ENCODE assay signal across 24 cellular contexts in the genomic region with DNA sequence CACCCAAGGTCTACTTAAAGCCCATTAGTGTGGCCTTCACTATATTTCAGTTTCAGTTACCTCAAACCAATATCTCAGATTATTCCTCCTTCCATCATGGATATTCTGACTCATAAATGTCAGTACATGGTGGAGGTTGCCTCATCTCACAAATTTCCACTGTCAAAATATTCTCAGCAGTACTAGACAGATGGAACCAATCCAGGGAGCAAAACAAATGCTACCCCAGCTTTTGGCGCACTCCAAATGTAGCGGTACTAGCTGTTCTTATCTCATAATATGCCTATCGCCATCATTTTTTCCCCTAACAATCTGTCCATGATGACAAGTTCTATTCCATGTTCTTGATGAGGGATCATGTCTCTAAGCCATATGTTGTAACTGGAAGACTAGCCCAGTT.
"Had no signal": no experiment of that assay in that cellular context is flagged by ENCODE, and none has a peak within 500 bp of the region (broad histone marks: within the 10 kb centered on the region; RNA-seq: fewer than 3 reads in every experiment).

No MANE protein-coding gene starts in this region.

- H3K9me3 ChIP-seq: sigmoid colon, thyroid gland, upper lobe of right lung had no signal

- H3K27ac ChIP-seq: cardiac muscle cell, left lung, sigmoid colon, thyroid gland, upper lobe of right lung had no signal

- H3K4me3 Mint-ChIP-seq: activated naive CD8-positive, alpha-beta T cell treated with anti-CD3 and anti-CD28 coated beads for 36 hours; naive thymus-derived CD8-positive, alpha-beta T cell had no signal

- H3K4me1 Mint-ChIP-seq: activated naive CD8-positive, alpha-beta T cell treated with anti-CD3 and anti-CD28 coated beads for 36 hours; naive thymus-derived CD8-positive, alpha-beta T cell had no signal

- H3K36me3 Mint-ChIP-seq: activated naive CD8-positive, alpha-beta T cell treated with anti-CD3 and anti-CD28 coated beads for 36 hours; naive thymus-derived CD8-positive, alpha-beta T cell had no signal

- DNase-seq: activated CD4-positive, alpha-beta T cell treated with anti-CD3 and anti-CD28 coated beads for 1 hour; activated CD4-positive, alpha-beta T cell treated with anti-CD3 and anti-CD28 coated beads, Interleukin-2, amount 50 U/mL, for 1 hour; activated naive CD4-positive, alpha-beta T cell treated with Interleukin-2 at 50 U/mL for 16 hours; activated naive CD8-positive, alpha-beta T cell treated with anti-CD3 and anti-CD28 coated beads for 36 hours; activated T-cell treated with anti-CD3 and anti-CD28 coated beads, Interleukin-2, amount 50 U/mL, for 1 hour; effector memory CD4-positive, alpha-beta T cell; glutamatergic neuron; hippocampal formation; kidney glomerular epithelial cell; left lung; naive thymus-derived CD8-positive, alpha-beta T cell; retina; sigmoid colon; stimulated activated CD4-positive, alpha-beta T cell treated with anti-CD3 and anti-CD28 coated beads, Interleukin-2, amount 100 ng/mL, for 48 hours; stimulated activated CD8-positive, alpha-beta memory T cell treated with anti-CD3 and anti-CD28 coated beads, Interleukin-4, amount 100 ng/mL, for 48 hours; stimulated activated naive CD4-positive, alpha-beta T cell; T-helper 9 cell; thyroid gland; upper lobe of right lung had no signal

- H3K27me3 Mint-ChIP-seq: activated naive CD8-positive, alpha-beta T cell treated with anti-CD3 and anti-CD28 coated beads for 36 hours; naive thymus-derived CD8-positive, alpha-beta T cell; progenitor cell of endocrine pancreas had no signal

- H3K4me3 ChIP-seq: cardiac muscle cell, left lung, lung, sigmoid colon, thyroid gland, upper lobe of right lung had no signal

- H3K27ac Mint-ChIP-seq: activated naive CD8-positive, alpha-beta T cell treated with anti-CD3 and anti-CD28 coated beads for 36 hours; activated T-helper 2 cell treated with anti-CD3 and anti-CD28 coated beads, Interferon-gamma antibody, Interleukin-2, Interleukin-4, amounts not matched to agents 10 μg/mL and 5 μg/mL and 100 μg/mL, durations not matched to agents 14 hours and 24 hours and 36 hours; naive thymus-derived CD8-positive, alpha-beta T cell; progenitor cell of endocrine pancreas had no signal

- H3K36me3 ChIP-seq: cardiac muscle cell, left lung, sigmoid colon, thyroid gland, upper lobe of right lung had no signal

- H3K4me1 ChIP-seq: left lung, sigmoid colon, thyroid gland, upper lobe of right lung had no signal

- H3K27me3 ChIP-seq: cardiac muscle cell, left lung, sigmoid colon, thyroid gland, upper lobe of right lung had no signal

- ATAC-seq: esophagus mucosa; left lung; naive thymus-derived CD8-positive, alpha-beta T cell; upper lobe of right lung had no signal
